29 cellular contexts compared by ENCODE assay signal in genomic region chr21:25343774-25344545, GRCh38.
"Had no signal": no experiment of that assay in that cellular context is flagged by ENCODE, and none has a peak within 500 bp of the region (broad histone marks: within the 10 kb centered on the region; RNA-seq: fewer than 3 reads in every experiment).

No MANE protein-coding gene starts in this region.

- H3K36me3 Mint-ChIP-seq: activated naive CD8-positive, alpha-beta T cell; brain had no signal

- FAIRE-seq: astrocyte, RCC 7860 had no signal

- H3K27me3 Mint-ChIP-seq: brain had no signal

- H3K27ac Mint-ChIP-seq: activated CD4-positive, alpha-beta memory T cell treated with anti-CD3 and anti-CD28 coated beads for 36 hours; activated CD4-positive, alpha-beta T cell treated with anti-CD3 and anti-CD28 coated beads, Interleukin-2, amount 10 ng/mL, durations not matched to agents 7 days and 5 days; activated naive CD4-positive, alpha-beta T cell treated with anti-CD3 and anti-CD28 coated beads for 36 hours; activated naive CD8-positive, alpha-beta T cell; activated T-helper 17 cell treated with anti-CD3 and anti-CD28 coated beads, Interleukin-2, amount 50 U/mL, for 72 hours; brain; T-helper 17 cell had no signal

- H3K9me3 Mint-ChIP-seq: activated naive CD4-positive, alpha-beta T cell treated with anti-CD3 and anti-CD28 coated beads for 36 hours; activated T-cell treated with anti-CD3 and anti-CD28 coated beads, Interleukin-2, amount 50 U/mL, for 4 hours; activated T-helper 17 cell treated with anti-CD3 and anti-CD28 coated beads, Interleukin-2, amount 50 U/mL, for 72 hours had no signal

- H3K36me3 ChIP-seq: cardiac muscle cell had no signal

- H3K4me3 ChIP-seq: cardiac muscle cell, SK-N-MC had no signal

- ATAC-seq: activated T-cell treated with anti-CD3 and anti-CD28 coated beads, Interleukin-2, amount 50 U/mL, for 4 hours; activated T-helper 17 cell treated with anti-CD3 and anti-CD28 coated beads, Interleukin-2, amount 50 U/mL, for 72 hours; PC-3; T-helper 17 cell had no signal

- H3K27me3 ChIP-seq: cardiac muscle cell had no signal

- H3K4me3 Mint-ChIP-seq: activated CD4-positive, alpha-beta memory T cell treated with anti-CD3 and anti-CD28 coated beads for 36 hours; activated CD4-positive, alpha-beta T cell treated with anti-CD3 and anti-CD28 coated beads, Interleukin-2, amount 10 ng/mL, durations not matched to agents 7 days and 5 days; activated naive CD4-positive, alpha-beta T cell treated with anti-CD3 and anti-CD28 coated beads for 36 hours; activated naive CD8-positive, alpha-beta T cell; activated T-cell treated with anti-CD3 and anti-CD28 coated beads, Interleukin-2, amount 50 U/mL, for 4 hours; activated T-helper 17 cell treated with anti-CD3 and anti-CD28 coated beads, Interleukin-2, amount 50 U/mL, for 72 hours; brain; T-helper 17 cell had no signal

- H3K4me2 ChIP-seq: KMS-11 had no signal

- H3K4me1 Mint-ChIP-seq: activated CD4-positive, alpha-beta T cell treated with anti-CD3 and anti-CD28 coated beads, Interleukin-2, amount 10 ng/mL, durations not matched to agents 7 days and 5 days; activated T-helper 17 cell treated with anti-CD3 and anti-CD28 coated beads, Interleukin-2, amount 50 U/mL, for 72 hours; brain; T-helper 17 cell had no signal

- H3K27ac ChIP-seq: cardiac muscle cell, KMS-11, SK-N-MC had no signal

- H3K9ac ChIP-seq: KMS-11 had no signal

- DNase-seq: activated CD4-positive, alpha-beta memory T cell treated with anti-CD3 and anti-CD28 coated beads for 36 hours; activated CD4-positive, alpha-beta T cell treated with anti-CD3 and anti-CD28 coated beads, Interleukin-2, amount 10 ng/mL, durations not matched to agents 7 days and 5 days; activated CD4-positive, CD25-positive, alpha-beta regulatory T cell; activated CD8-positive, alpha-beta memory T cell treated with anti-CD3 and anti-CD28 coated beads for 24 hours; activated gamma-delta T cell; activated naive CD4-positive, alpha-beta T cell treated with anti-CD3 and anti-CD28 coated beads for 36 hours; activated T-cell treated with anti-CD3 and anti-CD28 coated beads, Interleukin-2, amount 50 U/mL, for 4 hours; amygdala; NCI-H1092; NCI-H1417; NCI-H1930; NCI-H2171; NCI-H2227 treated with DMSO at 0.1 percent for 48 hours; NCI-H446 treated with DMSO at 0.1 percent for 48 hours; NCI-H524 treated with DMSO at 0.1 percent for 48 hours; NCI-H774; NK-92 treated with Interleukin-12 subunit alpha and Interleukin-12 subunit beta, amount 100 ng/mL, for 24 hours; PC-3; SHP77 treated with DMSO at 0.1 percent for 48 hours; T-helper 17 cell; T-helper 9 cell had no signal
